12 cellular contexts compared by ENCODE assay signal in genomic region chr3:39249453-39250115, GRCh38. TPM values are rescaled to one million over a fixed set of nuclear protein-coding genes. Genes with fewer than 3 reads are reported as not detected.
DNase-seq lines count a peak whose midpoint lies in the region; ATAC-seq, FAIRE-seq and TF ChIP-seq lines count a peak whose summit lies in the region.
"Had no signal": no experiment of that assay in that cellular context is flagged by ENCODE, and none has a peak within 500 bp of the region (broad histone marks: within the 10 kb centered on the region; RNA-seq: fewer than 3 reads in every experiment).

No MANE protein-coding gene starts in this region.

- H3K36me3 ChIP-seq in GM12878 (ENCODE audit: control insufficient read depth in 2 of 2, insufficient read depth in 2 of 2, low read length in 1 of 2) (no peaks in the 10 kb centered on the region), neutrophil (no peaks in the 10 kb centered on the region)
- H3K36me3 ChIP-seq: upper lobe of left lung had no signal

- no peak for TF ChIP-seq POLR2A in GM12878 (IDR thresholded peaks at IDR 0.05; ENCODE audit: low read depth, low read length)

- intact Hi-C loops in GM12878 (cut with micrococcal nuclease; ENCODE audit: unreplicated experiment): no loop called here

- no peak overlapping the region for H2AFZ ChIP-seq in GM12878 (ENCODE audit: control insufficient read depth, low read depth, low read length)

- no peak overlapping the region for H3K9ac ChIP-seq in GM12878 (ENCODE audit: control insufficient read depth, insufficient read depth, low read length)

- peak; percentile 7 for FAIRE-seq in GM12878 (lab: Jason Lieb, UNC)

- no peak overlapping the region; the same call in 1 of the 2 replicates for H3K4me2 ChIP-seq in GM12878 (ENCODE audit: control insufficient read depth, insufficient read depth)

- RAD21 ChIA-PET in GM12878 (lab: Charles Lee; ENCODE audit: unreplicated experiment): interaction anchor here (1.1 to 1.4 kb wide), 2 partner anchors 15 to 59 kb away, joined by 3 to 4 read pairs; no protein-coding TSS in a partner anchor

- no peak for TF ChIP-seq RAD21 in GM12878 (IDR thresholded peaks at IDR 0.05; ENCODE audit: insufficient read depth, low read depth, low read length)

- no peaks in the 10 kb centered on the region for H3K79me2 ChIP-seq in GM12878 (ENCODE audit: control insufficient read depth, insufficient read depth, low read length)

- H3K9me3 ChIP-seq in GM12878 (replicated peaks; ENCODE audit: control insufficient read depth, insufficient read depth, low read length) (no peaks in the 10 kb centered on the region), neutrophil (no peaks in the 10 kb centered on the region)
- H3K9me3 ChIP-seq: upper lobe of left lung had no signal

- 15% methylated on average over 6 of the region's 6 CpGs for WGBS in GM12878 (ENCODE audit: insufficient coverage, insufficient replicate concordance, low lambda C conversion rate, missing lambda C conversion rate)

- CTCF ChIA-PET in GM12878 (lab: Yijun Ruan, JAX): interaction anchor here (3.4 kb wide), 1 partner anchor 39 kb away, joined by 11 read pairs; no protein-coding TSS in a partner anchor

- SMC1A ChIA-PET in GM12878 (lab: Charles Lee; ENCODE audit: uncharacterized antibody, unreplicated experiment): interaction anchor here (0.8 to 2.0 kb wide), 5 partner anchors 23 to 54 kb away, joined by 3 to 5 read pairs (median 3); no protein-coding TSS in a partner anchor

- H3K27ac ChIP-seq in GM12878 (ENCODE audit: control insufficient read depth, insufficient read depth) (no peak overlapping the region), neutrophil (peak overlapping the region; percentile 80)

- TF ChIP-seq EP300 in GM12878 (IDR thresholded peaks at IDR 0.05; ENCODE audit: borderline replicate concordance in 1 of 2, control insufficient read depth in 1 of 2, low read depth in 2 of 2, low read length in 2 of 2): no peak

- H3K4me1 ChIP-seq in GM12878 (ENCODE audit: control insufficient read depth, insufficient read depth, low read length) (peaks cover 7% of the 10 kb centered on the region; the same call in 1 of the 2 replicates), neutrophil (ENCODE audit: control insufficient read depth in 1 of 2, insufficient read depth in 1 of 2, low read depth in 1 of 2, low read length in 1 of 2) (peaks cover 43% of the 10 kb centered on the region in 2 experiments)

- BruUV-seq in GM12878 (replicated peaks; lab: Mats Ljungman, UMichigan): no TSS peak

- no peaks in the 10 kb centered on the region for H3K27me3 ChIP-seq in GM12878 (replicated peaks in 1 of 2; ENCODE audit: control insufficient read depth in 2 of 2, insufficient read depth in 2 of 2, low read length in 1 of 2)
- H3K27me3 ChIP-seq in neutrophil: no peaks in the 10 kb centered on the region
- H3K27me3 ChIP-seq: upper lobe of left lung had no signal

- DNase-seq in GM12878 (ENCODE audit: low read depth, low spot score) (no peak), ureter (ENCODE audit: low spot score) (no peak), KBM-7 (no peak)
- DNase-seq: activated CD8-positive, alpha-beta memory T cell treated with anti-CD3 and anti-CD28 coated beads, Interleukin-2, amount 50 U/mL, for 4 hours; DMS 273 treated with DMSO at 0.1 percent for 48 hours; T-cell; upper lobe of left lung had no signal

- no peaks in the 10 kb centered on the region for H4K20me1 ChIP-seq in GM12878 (ENCODE audit: control insufficient read depth, insufficient read depth)

- H3K4me3 ChIP-seq in GM12878 (no peak overlapping the region), neutrophil (ENCODE audit: low read depth in 1 of 2, low read length in 1 of 2) (peak overlapping the region; percentile 41 to 48)
- H3K4me3 ChIP-seq: upper lobe of left lung had no signal

- POLR2A ChIA-PET in GM12878 (lab: Charles Lee): no interaction called here

- no peak for TF ChIP-seq CTCF in GM12878 (IDR thresholded peaks at IDR 0.05 in 2 of 3, conservative IDR thresholded peaks at IDR 0.05 in 1 of 3; ENCODE audit: control insufficient read depth in 2 of 3, extremely low read depth in 1 of 3, insufficient read depth in 1 of 3, low read depth in 3 of 3, low read length in 3 of 3)
- no peak for TF ChIP-seq CTCF in neutrophil (IDR thresholded peaks at IDR 0.05)

- ATAC-seq in GM18511 (IDR thresholded peaks at IDR 0.05; ENCODE audit: unreplicated experiment) (peak; percentile 66), HG02938 (IDR thresholded peaks at IDR 0.05; ENCODE audit: unreplicated experiment) (peak; percentile 70), GM12878 (peak; percentile 84), GM21723 (IDR thresholded peaks at IDR 0.05; ENCODE audit: unreplicated experiment) (no peak)

- in situ Hi-C loops in GM12878 (cut with MboI): no loop called here
- in situ Hi-C loops in KBM-7 (cut with MboI; ENCODE audit: low pct_unique_long_range_greater_than_20kb, low sequenced_read_pairs): no loop called here

TF ChIP-seq in GM12878, 131 proteins besides CTCF, POLR2A, EP300 and RAD21:
- TF ChIP-seq NR2C1 (IDR thresholded peaks at IDR 0.05): no peak
- no peak for TF ChIP-seq PAX5 (IDR thresholded peaks at IDR 0.05; ENCODE audit: borderline replicate concordance, low read depth, low read length)
- TF ChIP-seq ZNF622 (IDR thresholded peaks at IDR 0.05): no peak
- no peak for TF ChIP-seq HDGF (IDR thresholded peaks at IDR 0.05)
- no peak for TF ChIP-seq IRF4 (IDR thresholded peaks at IDR 0.05; ENCODE audit: low read depth, low read length)
- TF ChIP-seq FOXM1 (IDR thresholded peaks at IDR 0.05; ENCODE audit: low read depth, low read length): no peak
- TF ChIP-seq ZBTB33 (IDR thresholded peaks at IDR 0.05): no peak
- no peak for TF ChIP-seq RELA (IDR thresholded peaks at IDR 0.05; ENCODE audit: borderline replicate concordance, partially characterized antibody)
- TF ChIP-seq CHD2 (IDR thresholded peaks at IDR 0.05; ENCODE audit: borderline replicate concordance, low read depth, low read length): no peak
- TF ChIP-seq BCL11A (IDR thresholded peaks at IDR 0.05; ENCODE audit: low read depth, low read length): no peak
- TF ChIP-seq RBBP5 (conservative IDR thresholded peaks at IDR 0.05): no peak
- no peak for TF ChIP-seq FOS (IDR thresholded peaks at IDR 0.05; ENCODE audit: borderline replicate concordance, extremely low read depth, insufficient read length)
- TF ChIP-seq YY1 (IDR thresholded peaks at IDR 0.05; ENCODE audit: low read depth, low read length): no peak
- TF ChIP-seq ZNF24 (IDR thresholded peaks at IDR 0.05): no peak

RNA-seq across cellular contexts. Expression of gene CX3CR1, which starts 30.3 kb away (rescaled TPM):
- not detected in 2 replicates for total RNA-seq in GM12878 (2013; cell fraction: nucleolus; rRNA removed)
- total RNA-seq in GM12878 (2014; rRNA removed) (0.11 and 0.16 TPM in 2 replicates), GM12878 (2014; rRNA removed; fragmentation: Illumina TruSeq; extraction: Trizol) (0.09 and 0.18 TPM in 2 replicates), GM12878 (2021) (0.08 and 0.23 TPM in 2 replicates), ureter (1.5 TPM)
- not detected for polyA plus RNA-seq in GM12878 (2011; ENCODE audit: low read depth)
- polyA plus RNA-seq in GM12878 (2011; rRNA removed) (0.45 and 0.53 TPM in 2 replicates), GM12878 (2014; fragmentation: Illumina TruSeq; extraction: Trizol) (0.16 and 0.21 TPM in 2 replicates), GM12878 (2014; fragmentation: Nextera tagmentation; extraction: Ambion mirVana) (under 1 TPM; 0.05 to 0.09 TPM), GM12878 (2014; rRNA removed) (0.09 and 0.12 TPM in 2 replicates), GM12878 (2016; fragmentation: Nextera tagmentation; extraction: Ambion mirVana) (under 1 TPM; 0.09 to 0.53 TPM)
- 0.35 and 0.48 TPM in 2 replicates for polyA plus RNA-seq in GM12878 (2011; cell fraction: cytosol; rRNA removed)
- 0.28 and 0.31 TPM in 2 replicates for polyA plus RNA-seq in GM12878 (2011; cell fraction: nucleus; rRNA removed)
- not detected in 2 replicates for polyA plus RNA-seq in GM12878 (2012)
- polyA minus RNA-seq in GM12878 (2011; rRNA and poly(A)+ RNA removed): 0.15 and 0.46 TPM in 2 replicates
- not detected in 2 replicates for polyA minus RNA-seq in GM12878 (2011; cell fraction: cytosol; rRNA and poly(A)+ RNA removed)
- polyA minus RNA-seq in GM12878 (2011; cell fraction: nucleus; rRNA and poly(A)+ RNA removed): 0.10 TPM in 1 of 2 replicates, not detected in the other

RNA-seq across cellular contexts. Expression of gene XIRP1, which starts 57.2 kb away (rescaled TPM):
- 0.12 TPM in 1 of 2 replicates, not detected in the other for total RNA-seq in GM12878 (2013; cell fraction: nucleolus; rRNA removed)
- 0.16 and 0.17 TPM in 2 replicates for total RNA-seq in GM12878 (2014; rRNA removed)
- 0.18 and 0.23 TPM in 2 replicates for total RNA-seq in GM12878 (2014; rRNA removed; fragmentation: Illumina TruSeq; extraction: Trizol)
- 0.38 and 0.40 TPM in 2 replicates for total RNA-seq in GM12878 (2021)
- polyA plus RNA-seq in GM12878 (2011; ENCODE audit: low read depth): 0.16 TPM
- polyA plus RNA-seq in GM12878 (2011; rRNA removed): 0.01 and 0.03 TPM in 2 replicates
- 0.03 and 0.08 TPM in 2 replicates for polyA plus RNA-seq in GM12878 (2011; cell fraction: cytosol; rRNA removed)
- polyA plus RNA-seq in GM12878 (2011; cell fraction: nucleus; rRNA removed): 0.30 and 0.37 TPM in 2 replicates
- polyA plus RNA-seq in GM12878 (2012): 0.20 and 0.28 TPM in 2 replicates
- polyA plus RNA-seq in GM12878 (2014; fragmentation: Illumina TruSeq; extraction: Trizol): 0.14 and 0.24 TPM in 2 replicates
- polyA plus RNA-seq in GM12878 (2014; fragmentation: Nextera tagmentation; extraction: Ambion mirVana): under 1 TPM in 1 of 2 experiments, not detected in 1; 0.05 TPM
- 0.08 and 0.27 TPM in 2 replicates for polyA plus RNA-seq in GM12878 (2014; rRNA removed)
- under 1 TPM; 0.04 to 0.05 TPM for polyA plus RNA-seq in GM12878 (2016; fragmentation: Nextera tagmentation; extraction: Ambion mirVana)
- 0.07 and 0.21 TPM in 2 replicates for polyA minus RNA-seq in GM12878 (2011; rRNA and poly(A)+ RNA removed)
- polyA minus RNA-seq in GM12878 (2011; cell fraction: cytosol; rRNA and poly(A)+ RNA removed): not detected in 2 replicates
- polyA minus RNA-seq in GM12878 (2011; cell fraction: nucleus; rRNA and poly(A)+ RNA removed): 0.12 and 0.29 TPM in 2 replicates
- total RNA-seq in ureter: 0.13 TPM
- total RNA-seq: lower leg skin, T-cell had no signal
